ENCODE assay signal across 8 cellular contexts in the genomic region with DNA sequence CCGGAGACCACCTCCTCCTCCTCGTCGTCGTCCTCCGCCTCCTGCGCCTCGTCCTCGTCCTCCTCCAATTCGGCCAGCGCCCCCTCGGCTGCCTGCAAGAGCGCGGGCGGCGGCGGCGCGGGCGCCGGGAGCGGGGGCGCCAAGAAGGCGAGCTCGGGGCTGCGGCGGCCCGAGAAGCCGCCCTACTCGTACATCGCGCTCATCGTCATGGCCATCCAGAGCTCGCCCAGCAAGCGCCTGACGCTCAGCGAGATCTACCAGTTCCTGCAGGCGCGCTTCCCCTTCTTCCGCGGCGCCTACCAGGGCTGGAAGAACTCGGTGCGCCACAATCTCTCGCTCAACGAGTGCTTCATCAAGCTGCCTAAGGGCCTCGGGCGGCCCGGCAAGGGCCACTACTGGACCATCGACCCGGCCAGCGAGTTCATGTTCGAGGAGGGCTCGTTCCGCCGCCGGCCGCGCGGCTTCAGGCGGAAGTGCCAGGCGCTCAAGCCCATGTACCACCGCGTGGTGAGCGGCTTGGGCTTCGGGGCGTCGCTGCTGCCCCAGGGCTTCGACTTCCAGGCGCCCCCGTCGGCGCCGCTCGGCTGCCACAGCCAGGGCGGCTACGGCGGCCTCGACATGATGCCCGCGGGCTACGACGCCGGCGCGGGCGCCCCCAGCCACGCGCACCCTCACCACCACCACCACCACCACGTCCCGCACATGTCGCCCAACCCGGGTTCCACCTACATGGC. TPM values are rescaled to one million over a fixed set of nuclear protein-coding genes. Genes with fewer than 3 reads are reported as not detected.
DNase-seq lines count a peak whose midpoint lies in the region; ATAC-seq lines count a peak whose summit lies in the region.

No MANE protein-coding gene starts in this region.

- H3K27me3 Mint-ChIP-seq in stimulated activated naive CD8-positive, alpha-beta T cell treated with anti-CD3 and anti-CD28 coated beads, Interleukin-15, amount 100 ng/mL, for 72 hours, result peaks cover 98% of the 10 kb centered on the region

- DNase-seq in Right ventricle myocardium inferior (ENCODE audit: missing footprints), result peak; percentile 77
- DNase-seq in cardiac septum (ENCODE audit: low spot score), result no peak
- peak; percentile 78 for DNase-seq in islet precursor cell
- peak in 1 of 2 donors; percentile 33 for DNase-seq in stimulated activated naive CD8-positive, alpha-beta T cell treated with anti-CD3 and anti-CD28 coated beads, Interleukin-15, amount 100 ng/mL, for 72 hours
- no peak for DNase-seq in hepatic stellate cell (ENCODE audit: low spot score)

- no peak overlapping the region for H3K27ac Mint-ChIP-seq in stimulated activated naive CD8-positive, alpha-beta T cell treated with anti-CD3 and anti-CD28 coated beads, Interleukin-15, amount 100 ng/mL, for 72 hours

- H3K4me3 Mint-ChIP-seq in stimulated activated naive CD8-positive, alpha-beta T cell treated with anti-CD3 and anti-CD28 coated beads, Interleukin-15, amount 100 ng/mL, for 72 hours, result peak overlapping the region; percentile 77 to 87

- no peak for ATAC-seq in Right ventricle myocardium inferior
- ATAC-seq in stimulated activated naive CD8-positive, alpha-beta T cell treated with anti-CD3 and anti-CD28 coated beads, Interleukin-15, amount 100 ng/mL, for 72 hours, result peak; percentile 29
- ATAC-seq in HG02678 (IDR thresholded peaks at IDR 0.05; ENCODE audit: unreplicated experiment), result no peak
- no peak for ATAC-seq in GM21515 (IDR thresholded peaks at IDR 0.05; ENCODE audit: unreplicated experiment)

- H3K4me1 Mint-ChIP-seq in stimulated activated naive CD8-positive, alpha-beta T cell treated with anti-CD3 and anti-CD28 coated beads, Interleukin-15, amount 100 ng/mL, for 72 hours, result peaks cover 40% of the 10 kb centered on the region

- no peaks in the 10 kb centered on the region for H3K9me3 Mint-ChIP-seq in stimulated activated naive CD8-positive, alpha-beta T cell treated with anti-CD3 and anti-CD28 coated beads, Interleukin-15, amount 100 ng/mL, for 72 hours

- intact Hi-C loops in Right ventricle myocardium inferior (cut with DNase I) (no loop called here), cardiac septum (cut with DNase I) (loop anchor here (10.0 kb wide), 1 partner anchor 795 kb away; no protein-coding TSS in a partner anchor)

- peak overlapping the region; percentile 19 for H3K27ac ChIP-seq in angular gyrus (ENCODE audit: low read depth, low read length)

RNA-seq across cellular contexts. Expression of a gene that starts 0.9 kb away (rescaled TPM):
- 0.24 TPM for total RNA-seq in Right ventricle myocardium inferior
- 0.43 TPM for total RNA-seq in cardiac septum

Comparison
In these comparisons a context has a peak if more than half of its experiments do, and no peak if none do; other contexts are left out.
1. DNase-seq: peak in Right ventricle myocardium inferior (single experiment) and islet precursor cell (single experiment); none in cardiac septum (single experiment) and hepatic stellate cell (single experiment).